ENCODE assay signal across 14 cellular contexts in the genomic region with DNA sequence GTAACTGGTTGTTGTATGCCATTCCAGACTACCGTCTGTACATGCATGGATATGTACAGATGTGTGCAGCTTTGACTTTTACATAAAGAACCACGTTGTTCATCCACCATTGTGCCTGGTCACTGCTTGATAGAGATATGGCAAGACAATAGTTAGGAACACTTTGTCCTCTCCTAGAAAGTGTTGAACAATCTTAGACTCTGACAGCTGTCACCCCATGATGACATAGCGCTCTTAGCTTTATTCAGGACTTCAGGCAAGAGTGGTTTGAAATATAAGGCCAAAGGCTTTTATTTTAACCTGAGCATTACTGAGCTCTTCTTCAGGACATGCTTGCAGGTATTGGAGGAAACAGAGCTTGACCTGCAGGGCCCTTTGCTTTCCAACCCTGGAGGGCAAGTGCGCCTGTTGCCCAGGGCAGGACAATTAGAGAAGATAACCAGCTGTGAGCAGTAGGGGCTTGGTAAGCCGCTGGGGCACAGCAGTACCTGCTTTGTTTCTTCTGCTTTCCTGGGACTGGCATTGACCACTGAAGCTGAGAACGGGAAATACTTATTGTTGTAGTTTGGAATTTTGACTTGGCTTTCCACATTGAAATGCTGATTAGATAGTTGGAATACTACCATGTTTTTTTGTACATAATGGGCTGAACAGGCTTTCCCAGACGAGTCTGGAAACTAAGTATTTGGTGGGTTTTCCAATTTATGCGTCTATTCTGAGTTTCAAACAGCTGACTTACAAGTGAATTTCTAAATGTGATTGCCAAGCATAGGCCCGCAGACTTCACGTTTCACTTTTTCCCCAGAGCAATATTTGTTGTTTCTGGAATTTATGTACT. TPM values are rescaled to one million over a fixed set of nuclear protein-coding genes. Genes with fewer than 3 reads are reported as not detected.
DNase-seq lines count a peak whose midpoint lies in the region; ATAC-seq, FAIRE-seq and TF ChIP-seq lines count a peak whose summit lies in the region.
"Had no signal": no experiment of that assay in that cellular context is flagged by ENCODE, and none has a peak within 500 bp of the region (broad histone marks: within the 10 kb centered on the region; RNA-seq: fewer than 3 reads in every experiment).

No MANE protein-coding gene starts in this region.

- no peaks in the 10 kb centered on the region for H4K20me1 ChIP-seq in keratinocyte (ENCODE audit: control insufficient read depth, extremely low read depth, insufficient read depth, low read length)

- no peak overlapping the region for H3K4me2 ChIP-seq in keratinocyte (ENCODE audit: control insufficient read depth, extremely low read depth, insufficient read depth, low read depth, low read length)

- H3K9ac ChIP-seq in HUES48 (ENCODE audit: low read depth, low read length): no peak overlapping the region
- no peak overlapping the region for H3K9ac ChIP-seq in keratinocyte (ENCODE audit: control insufficient read depth, extremely low read depth, insufficient read depth, low read length)

- H3K4me1 ChIP-seq in HUES48 (ENCODE audit: control insufficient read depth, insufficient read depth, low read length): peaks cover 14% of the 10 kb centered on the region
- peaks cover 28% of the 10 kb centered on the region for H3K4me1 ChIP-seq in body of pancreas
- H3K4me1 ChIP-seq in keratinocyte (ENCODE audit: control insufficient read depth, extremely low read depth, insufficient read depth, low read length): peaks cover 19% of the 10 kb centered on the region

- H3K27ac ChIP-seq in HUES48 (ENCODE audit: low read depth, low read length) (peak overlapping the region; percentile 79), body of pancreas (peak overlapping the region; percentile 7 to 70 (median 60)), keratinocyte (ENCODE audit: control insufficient read depth, insufficient read depth, low read length) (no peak overlapping the region), substantia nigra (ENCODE audit: low read depth, low read length, poor library complexity, severe bottlenecking) (peak overlapping the region; percentile 28)

- dilution Hi-C loops in keratinocyte (cut with MboI; ENCODE audit: extremely low pct_ligation_motif_present, low sequenced_read_pairs): no loop called here

- H2AFZ ChIP-seq in keratinocyte (ENCODE audit: control insufficient read depth, low read length): no peak overlapping the region

- TF ChIP-seq POLR2A in body of pancreas (IDR thresholded peaks at IDR 0.05): no peak

- H3K9me3 ChIP-seq in HUES48 (ENCODE audit: control insufficient read depth, insufficient read depth, low read length) (no peaks in the 10 kb centered on the region), body of pancreas (no peaks in the 10 kb centered on the region), keratinocyte (ENCODE audit: control insufficient read depth, low read depth, low read length) (no peaks in the 10 kb centered on the region)
- H3K9me3 ChIP-seq: sigmoid colon had no signal

- H3K4me3 ChIP-seq in HUES48 (ENCODE audit: low read depth, low read length): no peak overlapping the region
- no peak overlapping the region for H3K4me3 ChIP-seq in body of pancreas
- H3K4me3 ChIP-seq in keratinocyte (ENCODE audit: control insufficient read depth in 2 of 3, extremely low read depth in 1 of 3, insufficient read depth in 2 of 3, low read depth in 1 of 3, low read length in 3 of 3): no peak overlapping the region
- H3K4me3 ChIP-seq: sigmoid colon had no signal

- 40 to 44% methylated on average over 10 of the region's 10 CpGs for WGBS in body of pancreas, 2 donors

- peaks cover 4% of the 10 kb centered on the region for H3K79me2 ChIP-seq in keratinocyte (ENCODE audit: control insufficient read depth, insufficient read depth, low read length)

- FAIRE-seq in keratinocyte (lab: Jason Lieb, UNC): peak; percentile 43
- FAIRE-seq: GM19239 had no signal

- intact Hi-C loops in body of pancreas (cut with DNase I): no loop called here

- ATAC-seq in body of pancreas (peak; percentile 49), HG02981 (IDR thresholded peaks at IDR 0.05; ENCODE audit: unreplicated experiment) (no peak)
- ATAC-seq: stimulated activated naive CD8-positive, alpha-beta T cell treated with anti-CD3 and anti-CD28 coated beads, Interleukin-15, Interleukin-2, amounts not matched to agents 100 U/mL and 50 U/mL, for 24 hours had no signal

- H3K9me1 ChIP-seq in keratinocyte (ENCODE audit: control insufficient read depth, extremely low read depth, insufficient read depth, low read length): no peaks in the 10 kb centered on the region

- peak in 1 of 4 donors; percentile 19 for DNase-seq in body of pancreas
- DNase-seq in keratinocyte (ENCODE audit: low read depth, low spot score): no peak
- no peak for DNase-seq in substantia nigra (lab: John Stamatoyannopoulos, UW)
- DNase-seq in activated gamma-delta T cell (lab: John Stamatoyannopoulos, UW): no peak
- no peak for DNase-seq in NCI-H526 (lab: John Stamatoyannopoulos, UW)
- no peak for DNase-seq in COLO668 (lab: John Stamatoyannopoulos, UW; ENCODE audit: unreplicated experiment)
- DNase-seq: activated naive CD8-positive, alpha-beta T cell treated with anti-CD3 and anti-CD28 coated beads for 36 hours; NCI-H2107; NK-92 treated with Interleukin-12 subunit alpha and Interleukin-12 subunit beta, amount 100 ng/mL, for 24 hours; sigmoid colon; stimulated activated naive CD8-positive, alpha-beta T cell treated with anti-CD3 and anti-CD28 coated beads, Interleukin-15, Interleukin-2, amounts not matched to agents 100 U/mL and 50 U/mL, for 24 hours had no signal

- TF ChIP-seq CTCF in body of pancreas (IDR thresholded peaks at IDR 0.05) (no peak), keratinocyte (optimal IDR thresholded peaks at IDR 0.05 in 1 of 3, IDR thresholded peaks at IDR 0.05 in 1 of 3, conservative IDR thresholded peaks at IDR 0.05 in 1 of 3; ENCODE audit: extremely low read depth in 1 of 3, insufficient read depth in 2 of 3, low read length in 3 of 3) (no peak)

- H3K36me3 ChIP-seq in HUES48 (ENCODE audit: control insufficient read depth, insufficient read depth, low read length): peaks cover 6% of the 10 kb centered on the region; the same call in 1 of the 2 replicates
- peaks cover 0 to 3% of the 10 kb centered on the region in 2 donors for H3K36me3 ChIP-seq in body of pancreas (replicated peaks in 1 of 2; ENCODE audit: insufficient read depth in 1 of 2, low read depth in 2 of 2)
- H3K36me3 ChIP-seq in keratinocyte (ENCODE audit: control insufficient read depth in 2 of 2, extremely low read depth in 1 of 2, insufficient read depth in 2 of 2, low read length in 2 of 2): peaks cover 0 to 7% of the 10 kb centered on the region in 2 experiments

- H3K27me3 ChIP-seq in HUES48 (ENCODE audit: control insufficient read depth, insufficient read depth, low read length): no peaks in the 10 kb centered on the region
- no peaks in the 10 kb centered on the region for H3K27me3 ChIP-seq in body of pancreas
- no peaks in the 10 kb centered on the region for H3K27me3 ChIP-seq in keratinocyte (ENCODE audit: control insufficient read depth, extremely low read depth, insufficient read depth, low read length)
- H3K27me3 ChIP-seq: sigmoid colon had no signal

RNA-seq across cellular contexts. Expression of gene GARRE1, which starts 51.1 kb away (rescaled TPM):
- total RNA-seq in body of pancreas: 10 to 100 TPM; 17.1 to 26.4 TPM
- polyA plus RNA-seq in keratinocyte: 4.9 to 5.7 TPM (median 5.1 TPM) in 3 replicates
- 7.6 TPM for polyA plus RNA-seq in keratinocyte (2011; ENCODE audit: low read depth)
- 3.5 and 4.5 TPM in 2 replicates for polyA plus RNA-seq in keratinocyte (2011; cell fraction: cytosol; rRNA removed)
- 12.5 and 12.8 TPM in 2 replicates for polyA plus RNA-seq in keratinocyte (2011; cell fraction: nucleus; rRNA removed)
- polyA plus RNA-seq in keratinocyte (2012; ENCODE audit: low replicate concordance): 5.4 and 9.7 TPM in 2 replicates
- polyA minus RNA-seq in keratinocyte: 7.6 to 8.4 TPM (median 8.1 TPM) in 3 replicates
- polyA minus RNA-seq in keratinocyte (2011; cell fraction: cytosol; rRNA and poly(A)+ RNA removed): 5.4 TPM
- 11.6 and 15.8 TPM in 2 replicates for polyA minus RNA-seq in keratinocyte (2011; cell fraction: nucleus; rRNA and poly(A)+ RNA removed)

RNA-seq across cellular contexts. Expression of gene GPI, which starts 59.6 kb away (rescaled TPM):
- total RNA-seq in body of pancreas: 100 to 1,000 TPM in 1 of 2 donors, 10 to 100 TPM in 1; 66.4 to 118 TPM
- polyA plus RNA-seq in keratinocyte: 59.9 to 244 TPM (median 123 TPM) in 3 replicates
- 105 TPM for polyA plus RNA-seq in keratinocyte (2011; ENCODE audit: low read depth)
- 143 and 202 TPM in 2 replicates for polyA plus RNA-seq in keratinocyte (2011; cell fraction: cytosol; rRNA removed)
- 131 and 136 TPM in 2 replicates for polyA plus RNA-seq in keratinocyte (2011; cell fraction: nucleus; rRNA removed)
- polyA plus RNA-seq in keratinocyte (2012; ENCODE audit: low replicate concordance): 149 and 264 TPM in 2 replicates
- 202 to 525 TPM (median 238 TPM) in 3 replicates for polyA minus RNA-seq in keratinocyte
- polyA minus RNA-seq in keratinocyte (2011; cell fraction: cytosol; rRNA and poly(A)+ RNA removed): 274 TPM
- 117 and 148 TPM in 2 replicates for polyA minus RNA-seq in keratinocyte (2011; cell fraction: nucleus; rRNA and poly(A)+ RNA removed)
